Comparison of ENCODE assay signal across 9 cellular contexts in the genomic region with DNA sequence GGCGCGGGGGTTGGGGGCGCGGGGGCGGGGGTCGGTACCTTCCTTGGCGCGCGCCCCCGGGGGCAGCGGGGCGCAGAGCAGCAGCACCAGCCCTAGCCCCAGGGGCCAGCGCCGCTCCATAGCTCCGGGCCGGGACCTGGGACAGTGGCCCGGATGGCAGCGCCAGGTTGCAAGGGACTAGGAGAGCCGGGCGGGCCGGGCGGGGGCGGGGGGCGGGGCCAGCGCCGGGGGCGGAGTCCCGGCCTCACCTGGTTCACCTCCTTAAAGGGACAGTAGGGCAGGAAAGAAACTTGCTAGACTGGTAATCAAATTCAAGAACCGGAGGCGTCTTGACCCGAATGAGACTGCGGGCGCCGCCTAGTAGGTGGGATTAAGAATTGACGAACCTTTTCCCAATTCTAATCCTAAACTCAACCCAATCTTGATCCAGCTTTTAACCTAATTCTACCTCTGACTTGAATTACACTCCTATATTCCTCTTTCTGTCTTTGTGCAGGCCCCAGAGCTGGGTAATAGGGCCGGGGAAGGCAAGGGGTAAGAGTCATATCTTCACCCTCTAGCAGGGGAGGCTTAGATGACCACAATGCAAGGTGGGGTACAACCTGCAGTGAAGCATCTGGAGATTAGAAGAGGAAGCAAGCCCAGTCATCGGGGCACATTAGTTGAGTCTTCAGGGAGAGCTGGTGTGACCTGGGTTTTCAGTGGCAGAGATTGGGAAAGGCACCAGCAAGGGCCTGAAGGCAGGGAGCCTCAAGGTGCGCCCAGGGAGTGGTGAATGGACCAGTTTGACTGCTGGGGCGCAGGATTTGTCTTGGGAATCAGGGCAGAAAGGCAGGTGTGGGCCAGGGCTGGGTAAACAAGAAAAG. TPM values are rescaled to one million over a fixed set of nuclear protein-coding genes. Genes with fewer than 3 reads are reported as not detected.
A peak's percentile ranks its signal among the peaks of the same experiment; 100 is the strongest.
DNase-seq lines count a peak whose midpoint lies in the region; ATAC-seq and TF ChIP-seq lines count a peak whose summit lies in the region.
"Had no signal": no experiment of that assay in that cellular context is flagged by ENCODE, and none has a peak within 500 bp of the region (broad histone marks: within the 10 kb centered on the region; RNA-seq: fewer than 3 reads in every experiment).

EPHA1 (minus strand) TSS at position 171 of the 866 bp plus-strand sequence; CDS start at position 120, 51 bp downstream.

- H3K4me3 ChIP-seq in prostate gland (peak within 1 kb of the TSS; percentile 53), gastroesophageal sphincter (peak within 1 kb of the TSS in 1 of 2 donors; percentile 19)
- H3K4me3 ChIP-seq: SJSA1 had no signal

- DNase-seq in NCI-H146 treated with DMSO at 0.1 percent for 48 hours (lab: John Stamatoyannopoulos, UW; ENCODE audit: unreplicated experiment): peak; percentile 11
- DNase-seq in activated T-cell treated with anti-CD3 and anti-CD28 coated beads, Interleukin-2, amount 50 U/mL, for 24 hours: peak; percentile 64
- peak; percentile 85 for DNase-seq in germinal center (ENCODE audit: low spot score)
- peak; percentile 77 for DNase-seq in prostate gland (ENCODE audit: low spot score)
- DNase-seq in NOMO-1 treated with DMSO at 0.1 percent for 48 hours (lab: John Stamatoyannopoulos, UW; ENCODE audit: unreplicated experiment): no peak

- H3K27ac ChIP-seq in prostate gland (peak within 1 kb of the TSS; percentile 52 to 58), gastroesophageal sphincter (no peak within 1 kb of the TSS)
- H3K27ac ChIP-seq: SJSA1 had no signal

- H3K27me3 ChIP-seq in prostate gland (replicated peaks; ENCODE audit: insufficient read depth): no peaks in the 10 kb centered on the region
- H3K27me3 ChIP-seq in gastroesophageal sphincter: peaks cover 12% of the 10 kb centered on the region

- H3K36me3 ChIP-seq in prostate gland (no peaks in the 10 kb centered on the region), gastroesophageal sphincter (no peaks in the 10 kb centered on the region)
- H3K36me3 ChIP-seq: SJSA1 had no signal

- no peaks in the 10 kb centered on the region for H3K27me3 Mint-ChIP-seq in activated T-cell treated with anti-CD3 and anti-CD28 coated beads, Interleukin-2, amount 50 U/mL, for 24 hours

- no peaks in the 10 kb centered on the region for H3K36me3 Mint-ChIP-seq in activated T-cell treated with anti-CD3 and anti-CD28 coated beads, Interleukin-2, amount 50 U/mL, for 24 hours (ENCODE audit: low read depth)

- peak within 1 kb of the TSS; percentile 78 for H3K4me3 Mint-ChIP-seq in activated T-cell treated with anti-CD3 and anti-CD28 coated beads, Interleukin-2, amount 50 U/mL, for 24 hours

- peaks cover 63% of the 10 kb centered on the region for H3K4me1 Mint-ChIP-seq in activated T-cell treated with anti-CD3 and anti-CD28 coated beads, Interleukin-2, amount 50 U/mL, for 24 hours (ENCODE audit: low read depth)

- H3K4me1 ChIP-seq in prostate gland (replicated peaks) (no peaks in the 10 kb centered on the region), gastroesophageal sphincter (peaks cover 0 to 29% (median 12%) of the 10 kb centered on the region in 3 donors)
- H3K4me1 ChIP-seq: SJSA1 had no signal

- TF ChIP-seq POLR2A in prostate gland (IDR thresholded peaks at IDR 0.05): no peak
- TF ChIP-seq POLR2A in gastroesophageal sphincter (IDR thresholded peaks at IDR 0.05): no peak

- H3K9me3 ChIP-seq in prostate gland: no peaks in the 10 kb centered on the region
- H3K9me3 ChIP-seq in gastroesophageal sphincter: no peaks in the 10 kb centered on the region
- H3K9me3 ChIP-seq: SJSA1 had no signal

- WGBS in prostate gland: 11% methylated on average over 39 of the region's 39 CpGs
- 19 to 22% methylated on average over 7 to 10 of the region's 39 CpGs for WGBS in gastroesophageal sphincter (ENCODE audit: low coverage in 1 of 2), 2 donors

- TF ChIP-seq CTCF in prostate gland (IDR thresholded peaks at IDR 0.05): peak in 3 of 4 experiments; percentile 47 to 60 (median 59)
- peak in 2 of 4 experiments; percentile 11 to 42 for TF ChIP-seq CTCF in gastroesophageal sphincter (IDR thresholded peaks at IDR 0.05)

- ATAC-seq in GM18498 (IDR thresholded peaks at IDR 0.05; ENCODE audit: unreplicated experiment): peak; percentile 46
- ATAC-seq in GM21423 (IDR thresholded peaks at IDR 0.05; ENCODE audit: unreplicated experiment): no peak
- ATAC-seq in gastroesophageal sphincter: no peak

- no peaks in the 10 kb centered on the region for H3K9me3 Mint-ChIP-seq in activated T-cell treated with anti-CD3 and anti-CD28 coated beads, Interleukin-2, amount 50 U/mL, for 24 hours

- TF ChIP-seq EP300 in gastroesophageal sphincter (IDR thresholded peaks at IDR 0.05): no peak

- peak within 1 kb of the TSS; percentile 80 for H3K27ac Mint-ChIP-seq in activated T-cell treated with anti-CD3 and anti-CD28 coated beads, Interleukin-2, amount 50 U/mL, for 24 hours

- intact Hi-C loops in prostate gland (cut with DNase I): loop anchor here (5.0 kb wide), 1 partner anchor 122 kb away; the partner anchor contains the start of gene CASP2

RNA-seq across cellular contexts. Expression of gene EPHA1, which starts in this region (rescaled TPM):
- total RNA-seq in prostate gland (10 to 100 TPM; 10.5 to 15.7 TPM), gastroesophageal sphincter (1 to 10 TPM in 1 of 4 donors, under 1 TPM in 1, not detected in 2; 0.78 to 2.5 TPM)
- total RNA-seq: SJSA1 had no signal

Comparison
In these comparisons a context has a peak if more than half of its experiments do, and no peak if none do; other contexts are left out.
1. H3K27ac ChIP-seq: peak in prostate gland (2 of 2); none in gastroesophageal sphincter (0 of 4).